18 cellular contexts compared by ENCODE assay signal in genomic region chr3:62003833-62004232, GRCh38.
"Had no signal": no experiment of that assay in that cellular context is flagged by ENCODE, and none has a peak within 500 bp of the region (broad histone marks: within the 10 kb centered on the region; RNA-seq: fewer than 3 reads in every experiment).

No MANE protein-coding gene starts in this region.

- DNase-seq: colonic mucosa; dermis blood vessel endothelial cell; erythroblast; heart left ventricle; hippocampal formation; left colon; left ventricle myocardium superior; mesendoderm; naive B cell; posterior cingulate gyrus; sigmoid colon; stimulated activated CD4-positive, alpha-beta T cell treated with anti-CD3 and anti-CD28 coated beads, Interleukin-2, amount 100 ng/mL, for 48 hours; stimulated activated CD8-positive, alpha-beta memory T cell treated with anti-CD3 and anti-CD28 coated beads, Interleukin-4, amount 100 ng/mL, for 48 hours; stimulated activated naive CD8-positive, alpha-beta T cell treated with anti-CD3 and anti-CD28 coated beads, Interleukin-15, Interleukin-2, amounts not matched to agents 100 U/mL and 50 U/mL, for 24 hours; tibial artery; upper lobe of right lung had no signal

- H3K4me1 Mint-ChIP-seq: naive B cell; stimulated activated effector memory CD8-positive, alpha-beta T cell treated with anti-CD3 and anti-CD28 coated beads, Interleukin-12 subunit alpha, Interleukin-12 subunit beta, amount 100 ng/mL, for 72 hours had no signal

- H3K4me3 Mint-ChIP-seq: naive B cell; nephron; stimulated activated effector memory CD8-positive, alpha-beta T cell treated with anti-CD3 and anti-CD28 coated beads, Interleukin-12 subunit alpha, Interleukin-12 subunit beta, amount 100 ng/mL, for 72 hours had no signal

- H3K27ac Mint-ChIP-seq: naive B cell; nephron; stimulated activated effector memory CD8-positive, alpha-beta T cell treated with anti-CD3 and anti-CD28 coated beads, Interleukin-12 subunit alpha, Interleukin-12 subunit beta, amount 100 ng/mL, for 72 hours had no signal

- H3K36me3 Mint-ChIP-seq: naive B cell; stimulated activated effector memory CD8-positive, alpha-beta T cell treated with anti-CD3 and anti-CD28 coated beads, Interleukin-12 subunit alpha, Interleukin-12 subunit beta, amount 100 ng/mL, for 72 hours had no signal

- H3K27me3 Mint-ChIP-seq: naive B cell had no signal

- H3K9me3 Mint-ChIP-seq: nephron had no signal
